Comparison of ENCODE assay signal across 33 cellular contexts in the genomic region with DNA sequence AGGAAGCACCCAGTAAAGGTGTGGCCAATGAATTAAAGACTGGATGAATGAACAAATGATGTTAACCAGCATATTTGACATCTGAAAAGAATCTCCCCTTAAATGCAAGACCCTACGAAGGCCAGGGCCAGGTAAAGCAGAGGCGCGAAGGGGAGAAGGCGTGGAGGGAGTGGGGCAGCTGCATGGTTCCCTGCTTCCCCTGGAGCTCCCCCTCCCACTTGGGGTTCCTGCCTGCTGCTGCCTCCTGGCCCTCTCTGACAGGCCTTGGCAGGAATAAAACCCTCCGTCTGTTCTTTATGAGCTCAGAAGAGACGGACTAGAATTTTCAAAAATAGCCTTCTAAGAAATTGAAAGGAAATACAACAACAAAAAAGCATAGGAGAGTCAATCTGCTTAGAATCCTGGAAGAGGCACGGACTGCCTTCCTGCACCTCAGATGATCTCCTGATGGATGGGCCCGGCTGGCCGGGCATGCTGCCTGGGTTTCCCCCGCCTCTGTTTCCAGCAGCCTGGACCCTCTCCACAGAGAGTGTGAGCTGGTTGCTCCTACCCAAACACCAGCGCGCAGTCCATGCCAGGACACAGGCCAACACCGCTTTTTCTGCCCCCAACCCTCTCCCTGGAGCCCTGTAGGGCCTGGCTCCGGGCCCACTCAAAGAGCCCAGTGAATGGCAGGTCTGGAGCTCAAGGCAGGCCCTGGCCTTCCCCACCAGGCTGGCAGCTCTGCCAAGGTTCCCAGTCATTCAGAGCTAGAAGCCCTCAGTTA. TPM values are rescaled to one million over a fixed set of nuclear protein-coding genes. Genes with fewer than 3 reads are reported as not detected.
DNase-seq lines count a peak whose midpoint lies in the region; ATAC-seq and TF ChIP-seq lines count a peak whose summit lies in the region.
"Had no signal": no experiment of that assay in that cellular context is flagged by ENCODE, and none has a peak within 500 bp of the region (broad histone marks: within the 10 kb centered on the region; RNA-seq: fewer than 3 reads in every experiment).

No MANE protein-coding gene starts in this region.

- peak; percentile 48 for DNase-seq in NCI-H1092 (lab: John Stamatoyannopoulos, UW)
- DNase-seq in anterior cingulate cortex (lab: John Stamatoyannopoulos, UW) = peak in 53 of 58 donors; percentile 13 to 90 (median 66)
- DNase-seq in hypothalamus (lab: John Stamatoyannopoulos, UW) = peak in 43 of 51 donors; percentile 13 to 89 (median 65)
- peak; percentile 51 for DNase-seq in sigmoid colon
- no peak for DNase-seq in hepatic stellate cell (ENCODE audit: low spot score)
- no peak for DNase-seq in AG08395 (ENCODE audit: low spot score)
- no peak for DNase-seq in activated CD4-positive, alpha-beta T cell treated with anti-CD3 and anti-CD28 coated beads, Interleukin-2, amount 50 U/mL, for 48 hours
- DNase-seq: activated CD4-positive, alpha-beta memory T cell treated with anti-CD3 and anti-CD28 coated beads, Interleukin-2, amount 10 ng/mL, durations not matched to agents 7 days and 5 days; activated CD8-positive, alpha-beta memory T cell treated with anti-CD3 and anti-CD28 coated beads, Interleukin-2, amount 50 U/mL, for 48 hours; activated naive CD4-positive, alpha-beta T cell treated with anti-CD3 and anti-CD28 coated beads, Interleukin-2, amount 50 U/mL, for 16 hours; CD4-positive, CD25-positive, alpha-beta regulatory T cell; central memory CD4-positive, alpha-beta T cell; DMS153; GOT3; HFFc6; MV-4-11; NCI-H187; NCI-H226; NCI-H774; stimulated activated naive B cell treated with anti-CD40 and anti-IgM and Interleukin-4, amounts not matched to agents 10 μg/mL and 1 μg/mL and 100 μg/mL, for 72 hours had no signal

- intact Hi-C loops in sigmoid colon (cut with DNase I) = no loop called here

- H3K27ac ChIP-seq in sigmoid colon = no peak overlapping the region
- H3K27ac ChIP-seq: RWPE1, SK-N-MC had no signal

- TF ChIP-seq POLR2A in sigmoid colon (IDR thresholded peaks at IDR 0.05) = no peak

- no peaks in the 10 kb centered on the region for H3K9me3 ChIP-seq in sigmoid colon

- H3K4me1 ChIP-seq in sigmoid colon = no peaks in the 10 kb centered on the region

- TF ChIP-seq CTCF in sigmoid colon (IDR thresholded peaks at IDR 0.05) = no peak

- H3K4me3 ChIP-seq in sigmoid colon = no peak overlapping the region
- H3K4me3 ChIP-seq: SK-N-MC had no signal

- H3K27me3 ChIP-seq in sigmoid colon = no peaks in the 10 kb centered on the region

- 83 to 88% methylated on average over 14 of the region's 14 CpGs for WGBS in sigmoid colon, 2 donors

- no peak for TF ChIP-seq EP300 in sigmoid colon (IDR thresholded peaks at IDR 0.05)

- H3K36me3 ChIP-seq in sigmoid colon = no peaks in the 10 kb centered on the region

- no peak for ATAC-seq in GM18867 (IDR thresholded peaks at IDR 0.05; ENCODE audit: unreplicated experiment)
- ATAC-seq: activated CD4-positive, CD25-positive, alpha-beta regulatory T cell treated with anti-CD3 and anti-CD28 coated beads, Interleukin-2, amount 50 U/mL, for 24 hours; sciatic nerve; stimulated activated naive B cell treated with anti-CD40 and anti-IgM and Interleukin-4, amounts not matched to agents 10 μg/mL and 1 μg/mL and 100 μg/mL, for 72 hours had no signal

RNA-seq across cellular contexts. Expression of a gene that starts 24.0 kb away (rescaled TPM):
- total RNA-seq in sigmoid colon = not detected
- under 1 TPM; under 0.01 to 0.10 (median under 0.01) TPM for polyA plus RNA-seq in sigmoid colon
- total RNA-seq: activated CD4-positive, alpha-beta memory T cell treated with anti-CD3 and anti-CD28 coated beads, Interleukin-2, amount 10 ng/mL, durations not matched to agents 7 days and 5 days; CD4-positive, CD25-positive, alpha-beta regulatory T cell; dermis microvascular lymphatic vessel endothelial cell; endothelial cell of umbilical vein; HFFc6; kidney epithelial cell; lung microvascular endothelial cell; urinary bladder had no signal
- polyA plus RNA-seq: CD4-positive, CD25-positive, alpha-beta regulatory T cell; urinary bladder had no signal

RNA-seq across cellular contexts. Expression of a gene that starts 24.1 kb away (rescaled TPM):
- not detected for total RNA-seq in sigmoid colon
- 10 to 100 TPM in 1 of 3 donors, 1 to 10 TPM in 2; 1.4 to 10.8 (median 5.5) TPM for polyA plus RNA-seq in sigmoid colon
- total RNA-seq: activated CD4-positive, alpha-beta memory T cell treated with anti-CD3 and anti-CD28 coated beads, Interleukin-2, amount 10 ng/mL, durations not matched to agents 7 days and 5 days; astrocyte; CD4-positive, CD25-positive, alpha-beta regulatory T cell; dermis microvascular lymphatic vessel endothelial cell; endothelial cell of umbilical vein; HFFc6; kidney epithelial cell; lung microvascular endothelial cell; neural crest cell; sciatic nerve; temporal lobe; urinary bladder had no signal
- polyA plus RNA-seq: CD4-positive, CD25-positive, alpha-beta regulatory T cell; endothelial cell of umbilical vein; urinary bladder had no signal

RNA-seq across cellular contexts. Expression of a gene that starts 32.4 kb away (rescaled TPM):
- total RNA-seq in sigmoid colon = under 1 TPM in 1 of 4 donors, not detected in 3; 0.71 TPM
- polyA plus RNA-seq in sigmoid colon = 1 to 10 TPM in 1 of 3 donors, under 1 TPM in 1, not detected in 1; 0.77 to 6.0 TPM
- total RNA-seq: activated CD4-positive, alpha-beta memory T cell treated with anti-CD3 and anti-CD28 coated beads, Interleukin-2, amount 10 ng/mL, durations not matched to agents 7 days and 5 days; astrocyte; CD4-positive, CD25-positive, alpha-beta regulatory T cell; dermis microvascular lymphatic vessel endothelial cell; endothelial cell of umbilical vein; HFFc6; kidney epithelial cell; lung microvascular endothelial cell; neural crest cell; sciatic nerve; temporal lobe; urinary bladder had no signal
- polyA plus RNA-seq: CD4-positive, CD25-positive, alpha-beta regulatory T cell; endothelial cell of umbilical vein; urinary bladder had no signal

RNA-seq across cellular contexts. Expression of a gene that starts 43.4 kb away (rescaled TPM):
- not detected for total RNA-seq in sigmoid colon
- 10 to 100 TPM; 12.9 to 36.1 (median 21.6) TPM for polyA plus RNA-seq in sigmoid colon
- total RNA-seq: activated CD4-positive, alpha-beta memory T cell treated with anti-CD3 and anti-CD28 coated beads, Interleukin-2, amount 10 ng/mL, durations not matched to agents 7 days and 5 days; astrocyte; CD4-positive, CD25-positive, alpha-beta regulatory T cell; endothelial cell of umbilical vein; HFFc6; kidney epithelial cell; lung microvascular endothelial cell; urinary bladder had no signal
- polyA plus RNA-seq: CD4-positive, CD25-positive, alpha-beta regulatory T cell had no signal

RNA-seq across cellular contexts. Expression of a gene that starts 57.9 kb away (rescaled TPM):
- total RNA-seq in sigmoid colon = under 1 TPM in 2 of 4 donors, not detected in 2; 0.14 to 0.36 TPM
- under 1 TPM in 1 of 3 donors, not detected in 2; 0.48 TPM for polyA plus RNA-seq in sigmoid colon
- total RNA-seq: activated CD4-positive, alpha-beta memory T cell treated with anti-CD3 and anti-CD28 coated beads, Interleukin-2, amount 10 ng/mL, durations not matched to agents 7 days and 5 days; CD4-positive, CD25-positive, alpha-beta regulatory T cell; dermis microvascular lymphatic vessel endothelial cell; endothelial cell of umbilical vein; lung microvascular endothelial cell; sciatic nerve had no signal
- polyA plus RNA-seq: CD4-positive, CD25-positive, alpha-beta regulatory T cell had no signal

Comparison
In these comparisons a context has a peak if more than half of its experiments do, and no peak if none do; other contexts are left out.
1. DNase-seq: peak in NCI-H1092 (single experiment), anterior cingulate cortex (53 of 58), hypothalamus (43 of 51) and sigmoid colon (single experiment); none in hepatic stellate cell (single experiment), AG08395 (single experiment) and activated CD4-positive, alpha-beta T cell treated with anti-CD3 and anti-CD28 coated beads, Interleukin-2, amount 50 U/mL, for 48 hours (0 of 2).